ENCODE assay signal across 16 cellular contexts in genomic region chr6:156873654-156874380, GRCh38.
"Had no signal": no experiment of that assay in that cellular context is flagged by ENCODE, and none has a peak within 500 bp of the region (broad histone marks: within the 10 kb centered on the region; RNA-seq: fewer than 3 reads in every experiment).

No MANE protein-coding gene starts in this region.

- H3K9me3 Mint-ChIP-seq: activated B cell treated with CpG ODN at 0.5 μM for 24 hours; activated CD4-positive, alpha-beta T cell treated with anti-CD3 and anti-CD28 coated beads, Interleukin-2, amount 10 ng/mL, durations not matched to agents 24 days and 14 days; activated T-helper 17 cell treated with anti-CD3 and anti-CD28 coated beads, Interleukin-2, amount 50 U/mL, for 72 hours; neural crest cell had no signal

- H3K27ac ChIP-seq: brain microvascular endothelial cell, left ventricle myocardium inferior, thoracic aorta, uterus had no signal

- ATAC-seq: activated T-helper 17 cell treated with anti-CD3 and anti-CD28 coated beads, Interleukin-2, amount 50 U/mL, for 72 hours; stimulated activated naive CD8-positive, alpha-beta T cell treated with anti-CD3 and anti-CD28 coated beads, Interleukin-15, Interleukin-2, amounts not matched to agents 100 U/mL and 50 U/mL, for 24 hours had no signal

- H3K4me3 Mint-ChIP-seq: activated B cell treated with CpG ODN at 0.5 μM for 24 hours; activated CD4-positive, alpha-beta T cell treated with anti-CD3 and anti-CD28 coated beads, Interleukin-2, amount 10 ng/mL, durations not matched to agents 24 days and 14 days; activated naive CD8-positive, alpha-beta T cell; activated T-helper 17 cell treated with anti-CD3 and anti-CD28 coated beads, Interleukin-2, amount 50 U/mL, for 72 hours; neural crest cell had no signal

- H3K27me3 Mint-ChIP-seq: activated B cell treated with CpG ODN at 0.5 μM for 24 hours; activated CD4-positive, alpha-beta T cell treated with anti-CD3 and anti-CD28 coated beads, Interleukin-2, amount 10 ng/mL, durations not matched to agents 24 days and 14 days; activated naive CD8-positive, alpha-beta T cell; activated T-helper 17 cell treated with anti-CD3 and anti-CD28 coated beads, Interleukin-2, amount 50 U/mL, for 72 hours had no signal

- DNase-seq: activated B cell treated with CpG ODN at 0.5 μM for 24 hours; activated CD4-positive, alpha-beta T cell treated with anti-CD3 and anti-CD28 coated beads, Interleukin-2, amount 10 ng/mL, durations not matched to agents 24 days and 14 days; activated T-cell treated with anti-CD3 and anti-CD28 coated beads for 4 hours; amygdala; brain microvascular endothelial cell; effector CD4-positive, alpha-beta T cell; kidney; left ventricle myocardium inferior; mesenchymal stem cell; stimulated activated CD4-positive, alpha-beta T cell treated with anti-CD3 and anti-CD28 coated beads, Interleukin-2, amount 100 ng/mL, for 48 hours; stimulated activated naive CD8-positive, alpha-beta T cell treated with anti-CD3 and anti-CD28 coated beads, Interleukin-15, Interleukin-2, amounts not matched to agents 100 U/mL and 50 U/mL, for 24 hours; uterus had no signal

- H3K27ac Mint-ChIP-seq: activated B cell treated with CpG ODN at 0.5 μM for 24 hours; activated CD4-positive, alpha-beta T cell treated with anti-CD3 and anti-CD28 coated beads, Interleukin-2, amount 10 ng/mL, durations not matched to agents 24 days and 14 days; activated naive CD8-positive, alpha-beta T cell had no signal

- H3K4me3 ChIP-seq: left ventricle myocardium inferior, thoracic aorta, uterus had no signal
